Comparison of ENCODE assay signal across 1 cellular context in the genomic region with DNA sequence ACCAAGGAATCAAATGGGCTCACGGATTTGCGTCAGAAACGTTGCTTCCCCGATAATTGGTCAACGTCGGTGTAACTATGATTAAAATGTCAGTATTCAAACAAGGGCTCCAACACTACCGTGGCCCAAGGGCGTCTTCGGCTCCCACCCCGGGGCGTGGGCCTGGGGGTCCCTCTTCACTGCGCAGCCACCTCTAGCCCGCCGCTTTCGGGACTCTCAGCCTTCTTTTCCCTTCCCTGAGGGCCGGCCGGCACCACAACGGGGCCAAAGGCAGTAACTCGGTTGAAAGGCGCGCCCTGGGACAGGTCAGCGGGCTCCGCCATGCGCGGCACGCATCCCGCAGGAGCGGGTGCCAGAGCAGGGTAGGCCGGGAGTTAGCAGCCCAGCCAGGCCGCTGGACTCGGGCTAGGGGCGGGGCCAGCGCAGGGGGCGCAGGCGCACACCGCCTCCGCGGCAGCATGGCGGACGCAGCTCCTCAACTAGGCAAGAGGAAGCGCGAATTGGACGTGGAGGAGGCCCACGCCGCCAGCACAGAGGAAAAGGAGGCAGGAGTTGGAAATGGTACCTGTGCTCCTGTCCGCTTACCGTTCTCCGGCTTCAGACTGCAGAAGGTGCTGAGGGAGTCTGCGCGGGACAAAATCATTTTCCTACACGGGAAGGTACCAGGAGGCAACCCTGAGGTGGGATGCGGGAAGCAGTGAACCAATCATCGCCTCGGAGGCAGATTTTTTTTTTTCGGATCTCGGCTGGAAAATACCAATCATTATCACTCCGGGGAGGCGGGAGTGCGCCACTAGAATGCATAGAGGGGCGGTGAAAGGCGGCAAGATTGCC.
TF ChIP-seq lines count a peak whose summit lies in the region.

DCPS (plus strand) TSS at position 438 of the 834 bp plus-strand sequence; CDS start at position 459, 21 bp downstream.

TF ChIP-seq in WTC11, 78 proteins besides CTCF, POLR2A, EP300 and RAD21 (continued from another document and continues in another):
- TF ChIP-seq, protein P1, sequence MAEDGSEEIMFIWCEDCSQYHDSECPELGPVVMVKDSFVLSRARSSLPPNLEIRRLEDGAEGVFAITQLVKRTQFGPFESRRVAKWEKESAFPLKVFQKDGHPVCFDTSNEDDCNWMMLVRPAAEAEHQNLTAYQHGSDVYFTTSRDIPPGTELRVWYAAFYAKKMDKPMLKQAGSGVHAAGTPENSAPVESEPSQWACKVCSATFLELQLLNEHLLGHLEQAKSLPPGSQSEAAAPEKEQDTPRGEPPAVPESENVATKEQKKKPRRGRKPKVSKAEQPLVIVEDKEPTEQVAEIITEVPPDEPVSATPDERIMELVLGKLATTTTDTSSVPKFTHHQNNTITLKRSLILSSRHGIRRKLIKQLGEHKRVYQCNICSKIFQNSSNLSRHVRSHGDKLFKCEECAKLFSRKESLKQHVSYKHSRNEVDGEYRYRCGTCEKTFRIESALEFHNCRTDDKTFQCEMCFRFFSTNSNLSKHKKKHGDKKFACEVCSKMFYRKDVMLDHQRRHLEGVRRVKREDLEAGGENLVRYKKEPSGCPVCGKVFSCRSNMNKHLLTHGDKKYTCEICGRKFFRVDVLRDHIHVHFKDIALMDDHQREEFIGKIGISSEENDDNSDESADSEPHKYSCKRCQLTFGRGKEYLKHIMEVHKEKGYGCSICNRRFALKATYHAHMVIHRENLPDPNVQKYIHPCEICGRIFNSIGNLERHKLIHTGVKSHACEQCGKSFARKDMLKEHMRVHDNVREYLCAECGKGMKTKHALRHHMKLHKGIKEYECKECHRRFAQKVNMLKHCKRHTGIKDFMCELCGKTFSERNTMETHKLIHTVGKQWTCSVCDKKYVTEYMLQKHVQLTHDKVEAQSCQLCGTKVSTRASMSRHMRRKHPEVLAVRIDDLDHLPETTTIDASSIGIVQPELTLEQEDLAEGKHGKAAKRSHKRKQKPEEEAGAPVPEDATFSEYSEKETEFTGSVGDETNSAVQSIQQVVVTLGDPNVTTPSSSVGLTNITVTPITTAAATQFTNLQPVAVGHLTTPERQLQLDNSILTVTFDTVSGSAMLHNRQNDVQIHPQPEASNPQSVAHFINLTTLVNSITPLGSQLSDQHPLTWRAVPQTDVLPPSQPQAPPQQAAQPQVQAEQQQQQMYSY (CRISPR knock-in tag; IDR thresholded peaks at IDR 0.05), result peak; percentile 28; the same call in 1 of the 2 replicates
- TF ChIP-seq ATF6 (CRISPR knock-in tag; IDR thresholded peaks at IDR 0.05), result no peak
- no peak for TF ChIP-seq OVOL2 (CRISPR knock-in tag; IDR thresholded peaks at IDR 0.05; ENCODE audit: borderline replicate concordance)
- no peak for TF ChIP-seq NFYB (CRISPR knock-in tag; conservative IDR thresholded peaks at IDR 0.05; ENCODE audit: low read depth)
- peak; percentile 89; the same call in 1 of the 2 replicates for TF ChIP-seq ZBTB21 (CRISPR knock-in tag; IDR thresholded peaks at IDR 0.05; ENCODE audit: borderline replicate concordance)
- no peak for TF ChIP-seq FOXJ3 (CRISPR knock-in tag; IDR thresholded peaks at IDR 0.05; ENCODE audit: borderline replicate concordance)
- TF ChIP-seq, protein P2, sequence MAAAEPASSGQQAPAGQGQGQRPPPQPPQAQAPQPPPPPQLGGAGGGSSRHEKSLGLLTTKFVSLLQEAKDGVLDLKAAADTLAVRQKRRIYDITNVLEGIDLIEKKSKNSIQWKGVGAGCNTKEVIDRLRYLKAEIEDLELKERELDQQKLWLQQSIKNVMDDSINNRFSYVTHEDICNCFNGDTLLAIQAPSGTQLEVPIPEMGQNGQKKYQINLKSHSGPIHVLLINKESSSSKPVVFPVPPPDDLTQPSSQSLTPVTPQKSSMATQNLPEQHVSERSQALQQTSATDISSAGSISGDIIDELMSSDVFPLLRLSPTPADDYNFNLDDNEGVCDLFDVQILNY (CRISPR knock-in tag; IDR thresholded peaks at IDR 0.05), result peak; percentile 87; the same call in 1 of the 2 replicates
- TF ChIP-seq, protein P3, sequence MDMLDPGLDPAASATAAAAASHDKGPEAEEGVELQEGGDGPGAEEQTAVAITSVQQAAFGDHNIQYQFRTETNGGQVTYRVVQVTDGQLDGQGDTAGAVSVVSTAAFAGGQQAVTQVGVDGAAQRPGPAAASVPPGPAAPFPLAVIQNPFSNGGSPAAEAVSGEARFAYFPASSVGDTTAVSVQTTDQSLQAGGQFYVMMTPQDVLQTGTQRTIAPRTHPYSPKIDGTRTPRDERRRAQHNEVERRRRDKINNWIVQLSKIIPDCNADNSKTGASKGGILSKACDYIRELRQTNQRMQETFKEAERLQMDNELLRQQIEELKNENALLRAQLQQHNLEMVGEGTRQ (CRISPR knock-in tag; IDR thresholded peaks at IDR 0.05), result no peak; the same call in 1 of the 2 replicates
- TF ChIP-seq GTF2I (CRISPR knock-in tag; conservative IDR thresholded peaks at IDR 0.05), result no peak
- TF ChIP-seq GRHL2 (CRISPR knock-in tag; IDR thresholded peaks at IDR 0.05; ENCODE audit: insufficient replicate concordance, severe bottlenecking), result no peak
- TF ChIP-seq GABPB1 (CRISPR knock-in tag; IDR thresholded peaks at IDR 0.05), result no peak
- peak; percentile 93 for TF ChIP-seq IRF1 (CRISPR knock-in tag; IDR thresholded peaks at IDR 0.05)
- no peak for TF ChIP-seq EMX1 (CRISPR knock-in tag; IDR thresholded peaks at IDR 0.05)
- peak; percentile 85; the same call in 1 of the 2 replicates for TF ChIP-seq FOXP1 (CRISPR knock-in tag; IDR thresholded peaks at IDR 0.05; ENCODE audit: borderline replicate concordance)
- TF ChIP-seq SMAD3 (CRISPR knock-in tag; IDR thresholded peaks at IDR 0.05; ENCODE audit: borderline replicate concordance), result peak; percentile 78
- peak; percentile 88; the same call in 1 of the 2 replicates for TF ChIP-seq ESRRA (CRISPR knock-in tag; IDR thresholded peaks at IDR 0.05; ENCODE audit: borderline replicate concordance)
- peak; percentile 65 for TF ChIP-seq ZNF317 (CRISPR knock-in tag; IDR thresholded peaks at IDR 0.05; ENCODE audit: borderline replicate concordance, low read depth)
- TF ChIP-seq ZNF416 (CRISPR knock-in tag; IDR thresholded peaks at IDR 0.05), result 0 out of 2 replicates have a peak, but pooled peaks have one; percentile 14
- TF ChIP-seq, protein P4, sequence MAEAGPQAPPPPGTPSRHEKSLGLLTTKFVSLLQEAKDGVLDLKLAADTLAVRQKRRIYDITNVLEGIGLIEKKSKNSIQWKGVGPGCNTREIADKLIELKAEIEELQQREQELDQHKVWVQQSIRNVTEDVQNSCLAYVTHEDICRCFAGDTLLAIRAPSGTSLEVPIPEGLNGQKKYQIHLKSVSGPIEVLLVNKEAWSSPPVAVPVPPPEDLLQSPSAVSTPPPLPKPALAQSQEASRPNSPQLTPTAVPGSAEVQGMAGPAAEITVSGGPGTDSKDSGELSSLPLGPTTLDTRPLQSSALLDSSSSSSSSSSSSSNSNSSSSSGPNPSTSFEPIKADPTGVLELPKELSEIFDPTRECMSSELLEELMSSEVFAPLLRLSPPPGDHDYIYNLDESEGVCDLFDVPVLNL (CRISPR knock-in tag; IDR thresholded peaks at IDR 0.05; ENCODE audit: borderline replicate concordance, low read depth), result no peak
- TF ChIP-seq TCF7 (CRISPR knock-in tag; IDR thresholded peaks at IDR 0.05; ENCODE audit: low read depth), result no peak
- TF ChIP-seq ZNF232 (CRISPR knock-in tag; IDR thresholded peaks at IDR 0.05), result peak; percentile 50; the same call in 1 of the 2 replicates
- TF ChIP-seq ZNF121 (CRISPR knock-in tag; IDR thresholded peaks at IDR 0.05), result 0 out of 2 replicates have a peak, but pooled peaks have one; percentile 43
- peak; percentile 91 for TF ChIP-seq TEAD1 (CRISPR knock-in tag; IDR thresholded peaks at IDR 0.05)
- no peak for TF ChIP-seq ZNF671 (CRISPR knock-in tag; IDR thresholded peaks at IDR 0.05)
- no peak for TF ChIP-seq ZNF396 (CRISPR knock-in tag; IDR thresholded peaks at IDR 0.05; ENCODE audit: borderline replicate concordance)
- no peak for TF ChIP-seq ZNF512 (CRISPR knock-in tag; IDR thresholded peaks at IDR 0.05; ENCODE audit: borderline replicate concordance)
- TF ChIP-seq, protein P5, sequence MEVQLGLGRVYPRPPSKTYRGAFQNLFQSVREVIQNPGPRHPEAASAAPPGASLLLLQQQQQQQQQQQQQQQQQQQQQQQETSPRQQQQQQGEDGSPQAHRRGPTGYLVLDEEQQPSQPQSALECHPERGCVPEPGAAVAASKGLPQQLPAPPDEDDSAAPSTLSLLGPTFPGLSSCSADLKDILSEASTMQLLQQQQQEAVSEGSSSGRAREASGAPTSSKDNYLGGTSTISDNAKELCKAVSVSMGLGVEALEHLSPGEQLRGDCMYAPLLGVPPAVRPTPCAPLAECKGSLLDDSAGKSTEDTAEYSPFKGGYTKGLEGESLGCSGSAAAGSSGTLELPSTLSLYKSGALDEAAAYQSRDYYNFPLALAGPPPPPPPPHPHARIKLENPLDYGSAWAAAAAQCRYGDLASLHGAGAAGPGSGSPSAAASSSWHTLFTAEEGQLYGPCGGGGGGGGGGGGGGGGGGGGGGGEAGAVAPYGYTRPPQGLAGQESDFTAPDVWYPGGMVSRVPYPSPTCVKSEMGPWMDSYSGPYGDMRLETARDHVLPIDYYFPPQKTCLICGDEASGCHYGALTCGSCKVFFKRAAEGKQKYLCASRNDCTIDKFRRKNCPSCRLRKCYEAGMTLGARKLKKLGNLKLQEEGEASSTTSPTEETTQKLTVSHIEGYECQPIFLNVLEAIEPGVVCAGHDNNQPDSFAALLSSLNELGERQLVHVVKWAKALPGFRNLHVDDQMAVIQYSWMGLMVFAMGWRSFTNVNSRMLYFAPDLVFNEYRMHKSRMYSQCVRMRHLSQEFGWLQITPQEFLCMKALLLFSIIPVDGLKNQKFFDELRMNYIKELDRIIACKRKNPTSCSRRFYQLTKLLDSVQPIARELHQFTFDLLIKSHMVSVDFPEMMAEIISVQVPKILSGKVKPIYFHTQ (CRISPR knock-in tag; IDR thresholded peaks at IDR 0.05), result no peak
- TF ChIP-seq SOX15 (CRISPR knock-in tag; IDR thresholded peaks at IDR 0.05), result no peak
- TF ChIP-seq, protein P6, sequence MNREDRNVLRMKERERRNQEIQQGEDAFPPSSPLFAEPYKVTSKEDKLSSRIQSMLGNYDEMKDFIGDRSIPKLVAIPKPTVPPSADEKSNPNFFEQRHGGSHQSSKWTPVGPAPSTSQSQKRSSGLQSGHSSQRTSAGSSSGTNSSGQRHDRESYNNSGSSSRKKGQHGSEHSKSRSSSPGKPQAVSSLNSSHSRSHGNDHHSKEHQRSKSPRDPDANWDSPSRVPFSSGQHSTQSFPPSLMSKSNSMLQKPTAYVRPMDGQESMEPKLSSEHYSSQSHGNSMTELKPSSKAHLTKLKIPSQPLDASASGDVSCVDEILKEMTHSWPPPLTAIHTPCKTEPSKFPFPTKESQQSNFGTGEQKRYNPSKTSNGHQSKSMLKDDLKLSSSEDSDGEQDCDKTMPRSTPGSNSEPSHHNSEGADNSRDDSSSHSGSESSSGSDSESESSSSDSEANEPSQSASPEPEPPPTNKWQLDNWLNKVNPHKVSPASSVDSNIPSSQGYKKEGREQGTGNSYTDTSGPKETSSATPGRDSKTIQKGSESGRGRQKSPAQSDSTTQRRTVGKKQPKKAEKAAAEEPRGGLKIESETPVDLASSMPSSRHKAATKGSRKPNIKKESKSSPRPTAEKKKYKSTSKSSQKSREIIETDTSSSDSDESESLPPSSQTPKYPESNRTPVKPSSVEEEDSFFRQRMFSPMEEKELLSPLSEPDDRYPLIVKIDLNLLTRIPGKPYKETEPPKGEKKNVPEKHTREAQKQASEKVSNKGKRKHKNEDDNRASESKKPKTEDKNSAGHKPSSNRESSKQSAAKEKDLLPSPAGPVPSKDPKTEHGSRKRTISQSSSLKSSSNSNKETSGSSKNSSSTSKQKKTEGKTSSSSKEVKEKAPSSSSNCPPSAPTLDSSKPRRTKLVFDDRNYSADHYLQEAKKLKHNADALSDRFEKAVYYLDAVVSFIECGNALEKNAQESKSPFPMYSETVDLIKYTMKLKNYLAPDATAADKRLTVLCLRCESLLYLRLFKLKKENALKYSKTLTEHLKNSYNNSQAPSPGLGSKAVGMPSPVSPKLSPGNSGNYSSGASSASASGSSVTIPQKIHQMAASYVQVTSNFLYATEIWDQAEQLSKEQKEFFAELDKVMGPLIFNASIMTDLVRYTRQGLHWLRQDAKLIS (CRISPR knock-in tag; IDR thresholded peaks at IDR 0.05; ENCODE audit: borderline replicate concordance), result peak; percentile 94; the same call in 1 of the 2 replicates
- 0 out of 2 replicates have a peak, but pooled peaks have one; percentile 53 for TF ChIP-seq ERG (CRISPR knock-in tag; IDR thresholded peaks at IDR 0.05)
- TF ChIP-seq HMGA2 (CRISPR knock-in tag; IDR thresholded peaks at IDR 0.05), result no peak
